Comparison of ENCODE assay signal across 28 cellular contexts in genomic region chr16:66622863-66623262, GRCh38. TPM values are rescaled to one million over a fixed set of nuclear protein-coding genes. Genes with fewer than 3 reads are reported as not detected.
"Had no signal": no experiment of that assay in that cellular context is flagged by ENCODE, and none has a peak within 500 bp of the region (broad histone marks: within the 10 kb centered on the region; RNA-seq: fewer than 3 reads in every experiment).

No MANE protein-coding gene starts in this region.

- DNase-seq: activated B cell treated with CpG ODN at 0.5 μM for 24 hours; activated CD4-positive, alpha-beta T cell treated with anti-CD3 and anti-CD28 coated beads for 36 hours; activated CD4-positive, alpha-beta T cell treated with anti-CD3 and anti-CD28 coated beads, Interleukin-2, amount 50 U/mL, for 4 hours; activated CD8-positive, alpha-beta memory T cell treated with anti-CD3 and anti-CD28 coated beads for 24 hours; activated CD8-positive, alpha-beta memory T cell treated with anti-CD3 and anti-CD28 coated beads, Interleukin-2, amount 50 U/mL, for 4 hours; activated naive CD8-positive, alpha-beta T cell treated with anti-CD3 and anti-CD28 coated beads for 36 hours; activated T-cell treated with anti-CD3 and anti-CD28 coated beads, Interleukin-2, amount 50 U/mL, for 24 hours; amygdala; body of pancreas; caudate nucleus; effector memory CD4-positive, alpha-beta T cell; heart left ventricle; left cardiac atrium; nephron progenitor cell; small intestine; stimulated activated CD4-positive, alpha-beta T cell treated with anti-CD3 and anti-CD28 coated beads, Interleukin-2, amount 100 ng/mL, for 24 hours; stimulated activated naive CD8-positive, alpha-beta T cell treated with anti-CD3 and anti-CD28 coated beads, Interleukin-15, amount 100 ng/mL, for 72 hours; T1000 had no signal

- H2AFZ ChIP-seq: parathyroid adenoma had no signal

- H3K4me3 ChIP-seq: body of pancreas, esophagus muscularis mucosa, heart left ventricle, tibial artery had no signal

- ATAC-seq: activated CD4-positive, alpha-beta T cell treated with anti-CD3 and anti-CD28 coated beads for 36 hours; activated T-helper 17 cell treated with anti-CD3 and anti-CD28 coated beads, Interleukin-2, amount 50 U/mL, for 72 hours; body of pancreas; heart left ventricle; sciatic nerve; stimulated activated effector memory CD8-positive, alpha-beta T cell treated with anti-CD3 and anti-CD28 coated beads, Interleukin-12 subunit alpha, Interleukin-12 subunit beta, amount 100 ng/mL, for 72 hours; stimulated activated naive CD8-positive, alpha-beta T cell treated with anti-CD3 and anti-CD28 coated beads, Interleukin-15, amount 100 ng/mL, for 72 hours had no signal

- H3K27me3 ChIP-seq: body of pancreas, esophagus muscularis mucosa, heart left ventricle, tibial artery had no signal

- H3K9me3 ChIP-seq: body of pancreas, esophagus muscularis mucosa, heart left ventricle, tibial artery had no signal

- H3K9ac ChIP-seq: parathyroid adenoma had no signal

- H3K79me2 ChIP-seq: parathyroid adenoma had no signal

- H3K27ac ChIP-seq: body of pancreas, esophagus muscularis mucosa, heart left ventricle, parathyroid adenoma, tibial artery had no signal

RNA-seq across cellular contexts. Expression of gene CMTM2, which starts 43.6 kb away (rescaled TPM):
- total RNA-seq: activated B cell treated with CpG ODN at 0.5 μM for 24 hours; activated naive CD8-positive, alpha-beta T cell treated with anti-CD3 and anti-CD28 coated beads for 36 hours; body of pancreas; dermis microvascular lymphatic vessel endothelial cell; endothelial cell of umbilical vein; fibroblast of villous mesenchyme; urinary bladder had no signal
- polyA plus RNA-seq: endothelial cell of umbilical vein, heart left ventricle, urinary bladder had no signal

RNA-seq across cellular contexts. Expression of gene CMTM1, which starts 56.6 kb away (rescaled TPM):
- total RNA-seq: body of pancreas had no signal
